11 cellular contexts compared by ENCODE assay signal in genomic region chr22:17268501-17269223, GRCh38. TPM values are rescaled to one million over a fixed set of nuclear protein-coding genes. Genes with fewer than 3 reads are reported as not detected.
DNase-seq lines count a peak whose midpoint lies in the region; ATAC-seq and TF ChIP-seq lines count a peak whose summit lies in the region.
"Had no signal": no experiment of that assay in that cellular context is flagged by ENCODE, and none has a peak within 500 bp of the region (broad histone marks: within the 10 kb centered on the region; RNA-seq: fewer than 3 reads in every experiment).

No MANE protein-coding gene starts in this region.

- intact Hi-C loops in heart right ventricle (cut with DNase I) (no loop called here), Right ventricle myocardium inferior (cut with DNase I) (no loop called here)

- no peak overlapping the region for H3K4me3 ChIP-seq in heart right ventricle
- H3K4me3 ChIP-seq in hepatocyte, result no peak overlapping the region

- no peak overlapping the region for H3K4me3 Mint-ChIP-seq in stimulated activated naive B cell treated with anti-CD40 and anti-IgM and Interleukin-4, amounts not matched to agents 10 μg/mL and 1 μg/mL and 100 μg/mL, for 72 hours

- H3K27ac Mint-ChIP-seq in stimulated activated naive B cell treated with anti-CD40 and anti-IgM and Interleukin-4, amounts not matched to agents 10 μg/mL and 1 μg/mL and 100 μg/mL, for 72 hours, result no peak overlapping the region

- no peaks in the 10 kb centered on the region for H3K27me3 Mint-ChIP-seq in stimulated activated naive B cell treated with anti-CD40 and anti-IgM and Interleukin-4, amounts not matched to agents 10 μg/mL and 1 μg/mL and 100 μg/mL, for 72 hours

- no peaks in the 10 kb centered on the region for H4K20me1 ChIP-seq in hepatocyte (ENCODE audit: insufficient read depth, poor library complexity, severe bottlenecking)

- H3K9me3 Mint-ChIP-seq in stimulated activated naive B cell treated with anti-CD40 and anti-IgM and Interleukin-4, amounts not matched to agents 10 μg/mL and 1 μg/mL and 100 μg/mL, for 72 hours, result no peaks in the 10 kb centered on the region

- no peaks in the 10 kb centered on the region for H3K9me3 ChIP-seq in heart right ventricle
- no peaks in the 10 kb centered on the region for H3K9me3 ChIP-seq in hepatocyte (ENCODE audit: low read depth)

- H3K36me3 ChIP-seq in heart right ventricle, result no peaks in the 10 kb centered on the region
- H3K36me3 ChIP-seq in hepatocyte (replicated peaks; ENCODE audit: insufficient read depth, low read depth), result no peaks in the 10 kb centered on the region

- no peak overlapping the region for H3K27ac ChIP-seq in heart right ventricle
- H3K27ac ChIP-seq in hepatocyte, result no peak overlapping the region
- H3K27ac ChIP-seq: C4-2B had no signal

- no peaks in the 10 kb centered on the region for H3K9me2 ChIP-seq in hepatocyte (replicated peaks; ENCODE audit: insufficient read depth)

- H2AFZ ChIP-seq in hepatocyte, result no peak overlapping the region

- peaks cover 0 to 9% (median 4%) of the 10 kb centered on the region in 7 donors for H3K27me3 ChIP-seq in heart right ventricle
- no peaks in the 10 kb centered on the region for H3K27me3 ChIP-seq in hepatocyte

- peaks cover 0 to 39% (median 9%) of the 10 kb centered on the region in 9 donors for H3K4me1 ChIP-seq in heart right ventricle
- H3K4me1 ChIP-seq in hepatocyte (ENCODE audit: insufficient read depth), result peaks cover 27% of the 10 kb centered on the region

- WGBS in heart right ventricle, 2 donors, result 58 to 60% methylated on average over 5 of the region's 5 CpGs
- 62% methylated on average over 4 of the region's 5 CpGs for WGBS in hepatocyte (ENCODE audit: low lambda C conversion rate, missing lambda C conversion rate)

- DNase-seq in heart right ventricle (no peak), Right ventricle myocardium inferior (ENCODE audit: missing footprints) (no peak), NAMALWA (ENCODE audit: low spot score) (peak; percentile 29), hepatocyte (ENCODE audit: low spot score) (no peak), DMS153 treated with DMSO at 0.1 percent for 48 hours (lab: John Stamatoyannopoulos, UW; ENCODE audit: unreplicated experiment) (no peak)
- DNase-seq in stimulated activated naive B cell treated with anti-CD40 and anti-IgM and Interleukin-4, amounts not matched to agents 10 μg/mL and 1 μg/mL and 100 μg/mL, for 72 hours, result no peak
- DNase-seq: hippocampal formation, IMR-90 had no signal

- TF ChIP-seq CTCF in heart right ventricle (IDR thresholded peaks at IDR 0.05), result peak in 7 of 9 donors; percentile 8 to 38 (median 21)
- TF ChIP-seq CTCF in hepatocyte (IDR thresholded peaks at IDR 0.05; ENCODE audit: poor library complexity), result peak; percentile 17

- no peaks in the 10 kb centered on the region for H3K36me3 Mint-ChIP-seq in stimulated activated naive B cell treated with anti-CD40 and anti-IgM and Interleukin-4, amounts not matched to agents 10 μg/mL and 1 μg/mL and 100 μg/mL, for 72 hours

- no peaks in the 10 kb centered on the region for H3K79me2 ChIP-seq in hepatocyte

- no peak for ATAC-seq in heart right ventricle
- ATAC-seq in Right ventricle myocardium inferior, result no peak
- peak; percentile 42 to 50 for ATAC-seq in stimulated activated naive B cell treated with anti-CD40 and anti-IgM and Interleukin-4, amounts not matched to agents 10 μg/mL and 1 μg/mL and 100 μg/mL, for 72 hours (replicated peaks)
- ATAC-seq in GM18909 (IDR thresholded peaks at IDR 0.05; ENCODE audit: poor library complexity, unreplicated experiment), result no peak
- ATAC-seq in HG02973 (IDR thresholded peaks at IDR 0.05; ENCODE audit: unreplicated experiment), result no peak

- no peak overlapping the region for H3K4me2 ChIP-seq in hepatocyte

- peaks cover 21 to 54% of the 10 kb centered on the region in 2 donors for H3K4me1 Mint-ChIP-seq in stimulated activated naive B cell treated with anti-CD40 and anti-IgM and Interleukin-4, amounts not matched to agents 10 μg/mL and 1 μg/mL and 100 μg/mL, for 72 hours

RNA-seq across cellular contexts. Expression of gene ADA2, which starts 49.4 kb away (rescaled TPM):
- total RNA-seq in heart right ventricle (100 to 1,000 TPM in 3 of 10 donors, 10 to 100 TPM in 7; 18.1 to 126 (median 78.2) TPM), Right ventricle myocardium inferior (39.6 TPM), hepatocyte (12.1 and 17.5 TPM in 2 replicates)
- polyA plus RNA-seq in heart right ventricle (10 to 100 TPM; 11.0 to 11.8 TPM), hepatocyte (13.8 and 14.1 TPM in 2 replicates)

Comparison
In these comparisons a context has a peak if more than half of its experiments do, and no peak if none do; other contexts are left out.
1. ATAC-seq: peak in stimulated activated naive B cell treated with anti-CD40 and anti-IgM and Interleukin-4, amounts not matched to agents 10 μg/mL and 1 μg/mL and 100 μg/mL, for 72 hours (2 of 2); none in heart right ventricle (0 of 8), Right ventricle myocardium inferior (single experiment), GM18909 (single experiment) and HG02973 (single experiment).